1 cellular context compared by ENCODE assay signal in genomic region chr6:29752451-29753308, GRCh38.
TF ChIP-seq lines count a peak whose summit lies in the region.

No MANE protein-coding gene starts in this region.

TF ChIP-seq in HepG2, 621 proteins besides CTCF, POLR2A, EP300 and RAD21 (continued from another document and continues in another):
- TF ChIP-seq ZNF883 (CRISPR knock-in tag; IDR thresholded peaks at IDR 0.05; ENCODE audit: not compliant biosample characterization) (peak; percentile 43), ADNP (CRISPR knock-in tag; IDR thresholded peaks at IDR 0.05) (0 out of 2 replicates have a peak, but pooled peaks have one; percentile 25), ZMYM3 (CRISPR knock-in tag; IDR thresholded peaks at IDR 0.05) (peak; percentile 66; the same call in 1 of the 2 replicates), CBX5 (CRISPR knock-in tag; IDR thresholded peaks at IDR 0.05; ENCODE audit: borderline replicate concordance) (peak; percentile 57; the same call in 1 of the 2 replicates), GABPA (IDR thresholded peaks at IDR 0.05; ENCODE audit: low read depth, low read length) (no peak), GABPA (CRISPR knock-in tag; IDR thresholded peaks at IDR 0.05; ENCODE audit: low read depth) (no peak), ZNF235 (CRISPR knock-in tag; IDR thresholded peaks at IDR 0.05; ENCODE audit: borderline replicate concordance) (no peak), ZNF484 (CRISPR knock-in tag; IDR thresholded peaks at IDR 0.05; ENCODE audit: borderline replicate concordance, low read depth) (no peak), KLF15 (CRISPR knock-in tag; IDR thresholded peaks at IDR 0.05; ENCODE audit: borderline replicate concordance) (no peak), ATAD3A (CRISPR knock-in tag; IDR thresholded peaks at IDR 0.05) (no peak), ZNF343 (CRISPR knock-in tag; IDR thresholded peaks at IDR 0.05) (no peak), ZNF547 (CRISPR knock-in tag; IDR thresholded peaks at IDR 0.05) (no peak), HMGXB3 (CRISPR knock-in tag; IDR thresholded peaks at IDR 0.05; ENCODE audit: borderline replicate concordance) (no peak; the same call in 1 of the 2 replicates), SNAPC5 (CRISPR knock-in tag; IDR thresholded peaks at IDR 0.05; ENCODE audit: borderline replicate concordance) (no peak), SPEN (CRISPR knock-in tag; IDR thresholded peaks at IDR 0.05; ENCODE audit: low read depth) (peak; percentile 59; the same call in 1 of the 2 replicates), RBM22 (optimal IDR thresholded peaks at IDR 0.05; ENCODE audit: low read length) (no peak), ZNF446 (CRISPR knock-in tag; IDR thresholded peaks at IDR 0.05) (no peak), SAFB2 (CRISPR knock-in tag; IDR thresholded peaks at IDR 0.05; ENCODE audit: borderline replicate concordance, low read depth) (no peak), ELF4 (CRISPR knock-in tag; IDR thresholded peaks at IDR 0.05; ENCODE audit: borderline replicate concordance) (no peak), KLF13 (CRISPR knock-in tag; IDR thresholded peaks at IDR 0.05) (no peak), NFATC3 (CRISPR knock-in tag; IDR thresholded peaks at IDR 0.05) (no peak), ATF2 (CRISPR knock-in tag; IDR thresholded peaks at IDR 0.05) (peak; percentile 70; the same call in 1 of the 2 replicates), DRAP1 (CRISPR knock-in tag; IDR thresholded peaks at IDR 0.05) (no peak; the same call in 1 of the 2 replicates), ZMYM4 (CRISPR knock-in tag; IDR thresholded peaks at IDR 0.05) (peak; percentile 85), ZNF768 (CRISPR knock-in tag; IDR thresholded peaks at IDR 0.05) (peak; percentile 80), CEBPB (IDR thresholded peaks at IDR 0.05; ENCODE audit: borderline replicate concordance, low read depth, low read length) (no peak), YY1 (IDR thresholded peaks at IDR 0.05; ENCODE audit: insufficient read depth, insufficient replicate concordance, low read depth, low read length) (peak; percentile 47), ZNF792 (CRISPR knock-in tag; IDR thresholded peaks at IDR 0.05) (peak; percentile 33; the same call in 1 of the 2 replicates), ARNT2 (CRISPR knock-in tag; IDR thresholded peaks at IDR 0.05; ENCODE audit: low read depth) (no peak), NKX3-1 (CRISPR knock-in tag; IDR thresholded peaks at IDR 0.05) (no peak; the same call in 1 of the 2 replicates), ZNF772 (CRISPR knock-in tag; IDR thresholded peaks at IDR 0.05) (no peak), ZNF205 (CRISPR knock-in tag; IDR thresholded peaks at IDR 0.05) (peak; percentile 65; the same call in 1 of the 2 replicates), ZNF441 (CRISPR knock-in tag; IDR thresholded peaks at IDR 0.05; ENCODE audit: borderline replicate concordance) (no peak), SIX4 (CRISPR knock-in tag; IDR thresholded peaks at IDR 0.05) (no peak), TOE1 (CRISPR knock-in tag; IDR thresholded peaks at IDR 0.05) (no peak), ZNF44 (CRISPR knock-in tag; IDR thresholded peaks at IDR 0.05) (no peak), GTF2F1 (IDR thresholded peaks at IDR 0.05; ENCODE audit: low read length) (no peak), MZF1 (CRISPR knock-in tag; IDR thresholded peaks at IDR 0.05; ENCODE audit: borderline replicate concordance) (no peak), ZBTB14 (CRISPR knock-in tag; IDR thresholded peaks at IDR 0.05) (no peak), TEAD3 (CRISPR knock-in tag; optimal IDR thresholded peaks at IDR 0.05; ENCODE audit: borderline replicate concordance) (peak; percentile 91)
- TF ChIP-seq, protein P1, sequence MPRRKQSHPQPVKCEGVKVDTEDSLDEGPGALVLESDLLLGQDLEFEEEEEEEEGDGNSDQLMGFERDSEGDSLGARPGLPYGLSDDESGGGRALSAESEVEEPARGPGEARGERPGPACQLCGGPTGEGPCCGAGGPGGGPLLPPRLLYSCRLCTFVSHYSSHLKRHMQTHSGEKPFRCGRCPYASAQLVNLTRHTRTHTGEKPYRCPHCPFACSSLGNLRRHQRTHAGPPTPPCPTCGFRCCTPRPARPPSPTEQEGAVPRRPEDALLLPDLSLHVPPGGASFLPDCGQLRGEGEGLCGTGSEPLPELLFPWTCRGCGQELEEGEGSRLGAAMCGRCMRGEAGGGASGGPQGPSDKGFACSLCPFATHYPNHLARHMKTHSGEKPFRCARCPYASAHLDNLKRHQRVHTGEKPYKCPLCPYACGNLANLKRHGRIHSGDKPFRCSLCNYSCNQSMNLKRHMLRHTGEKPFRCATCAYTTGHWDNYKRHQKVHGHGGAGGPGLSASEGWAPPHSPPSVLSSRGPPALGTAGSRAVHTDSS (CRISPR knock-in tag; conservative IDR thresholded peaks at IDR 0.05), result no peak
- TF ChIP-seq, protein P2, sequence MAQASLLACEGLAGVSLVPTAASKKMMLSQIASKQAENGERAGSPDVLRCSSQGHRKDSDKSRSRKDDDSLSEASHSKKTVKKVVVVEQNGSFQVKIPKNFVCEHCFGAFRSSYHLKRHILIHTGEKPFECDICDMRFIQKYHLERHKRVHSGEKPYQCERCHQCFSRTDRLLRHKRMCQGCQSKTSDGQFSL (CRISPR knock-in tag; IDR thresholded peaks at IDR 0.05), result 0 out of 2 replicates have a peak, but pooled peaks have one; percentile 41
- TF ChIP-seq, protein P3, sequence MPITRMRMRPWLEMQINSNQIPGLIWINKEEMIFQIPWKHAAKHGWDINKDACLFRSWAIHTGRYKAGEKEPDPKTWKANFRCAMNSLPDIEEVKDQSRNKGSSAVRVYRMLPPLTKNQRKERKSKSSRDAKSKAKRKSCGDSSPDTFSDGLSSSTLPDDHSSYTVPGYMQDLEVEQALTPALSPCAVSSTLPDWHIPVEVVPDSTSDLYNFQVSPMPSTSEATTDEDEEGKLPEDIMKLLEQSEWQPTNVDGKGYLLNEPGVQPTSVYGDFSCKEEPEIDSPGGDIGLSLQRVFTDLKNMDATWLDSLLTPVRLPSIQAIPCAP (CRISPR knock-in tag; IDR thresholded peaks at IDR 0.05; ENCODE audit: low read depth), result no peak
- TF ChIP-seq, protein P4, sequence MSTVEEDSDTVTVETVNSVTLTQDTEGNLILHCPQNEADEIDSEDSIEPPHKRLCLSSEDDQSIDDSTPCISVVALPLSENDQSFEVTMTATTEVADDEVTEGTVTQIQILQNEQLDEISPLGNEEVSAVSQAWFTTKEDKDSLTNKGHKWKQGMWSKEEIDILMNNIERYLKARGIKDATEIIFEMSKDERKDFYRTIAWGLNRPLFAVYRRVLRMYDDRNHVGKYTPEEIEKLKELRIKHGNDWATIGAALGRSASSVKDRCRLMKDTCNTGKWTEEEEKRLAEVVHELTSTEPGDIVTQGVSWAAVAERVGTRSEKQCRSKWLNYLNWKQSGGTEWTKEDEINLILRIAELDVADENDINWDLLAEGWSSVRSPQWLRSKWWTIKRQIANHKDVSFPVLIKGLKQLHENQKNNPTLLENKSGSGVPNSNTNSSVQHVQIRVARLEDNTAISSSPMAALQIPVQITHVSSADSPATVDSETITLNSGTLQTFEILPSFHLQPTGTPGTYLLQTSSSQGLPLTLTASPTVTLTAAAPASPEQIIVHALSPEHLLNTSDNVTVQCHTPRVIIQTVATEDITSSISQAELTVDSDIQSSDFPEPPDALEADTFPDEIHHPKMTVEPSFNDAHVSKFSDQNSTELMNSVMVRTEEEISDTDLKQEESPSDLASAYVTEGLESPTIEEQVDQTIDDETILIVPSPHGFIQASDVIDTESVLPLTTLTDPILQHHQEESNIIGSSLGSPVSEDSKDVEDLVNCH (CRISPR knock-in tag; IDR thresholded peaks at IDR 0.05), result no peak
- TF ChIP-seq, protein P5, sequence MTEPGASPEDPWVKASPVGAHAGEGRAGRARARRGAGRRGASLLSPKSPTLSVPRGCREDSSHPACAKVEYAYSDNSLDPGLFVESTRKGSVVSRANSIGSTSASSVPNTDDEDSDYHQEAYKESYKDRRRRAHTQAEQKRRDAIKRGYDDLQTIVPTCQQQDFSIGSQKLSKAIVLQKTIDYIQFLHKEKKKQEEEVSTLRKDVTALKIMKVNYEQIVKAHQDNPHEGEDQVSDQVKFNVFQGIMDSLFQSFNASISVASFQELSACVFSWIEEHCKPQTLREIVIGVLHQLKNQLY (CRISPR knock-in tag; IDR thresholded peaks at IDR 0.05), result 0 out of 2 replicates have a peak, but pooled peaks have one; percentile 31
- TF ChIP-seq, protein P6, sequence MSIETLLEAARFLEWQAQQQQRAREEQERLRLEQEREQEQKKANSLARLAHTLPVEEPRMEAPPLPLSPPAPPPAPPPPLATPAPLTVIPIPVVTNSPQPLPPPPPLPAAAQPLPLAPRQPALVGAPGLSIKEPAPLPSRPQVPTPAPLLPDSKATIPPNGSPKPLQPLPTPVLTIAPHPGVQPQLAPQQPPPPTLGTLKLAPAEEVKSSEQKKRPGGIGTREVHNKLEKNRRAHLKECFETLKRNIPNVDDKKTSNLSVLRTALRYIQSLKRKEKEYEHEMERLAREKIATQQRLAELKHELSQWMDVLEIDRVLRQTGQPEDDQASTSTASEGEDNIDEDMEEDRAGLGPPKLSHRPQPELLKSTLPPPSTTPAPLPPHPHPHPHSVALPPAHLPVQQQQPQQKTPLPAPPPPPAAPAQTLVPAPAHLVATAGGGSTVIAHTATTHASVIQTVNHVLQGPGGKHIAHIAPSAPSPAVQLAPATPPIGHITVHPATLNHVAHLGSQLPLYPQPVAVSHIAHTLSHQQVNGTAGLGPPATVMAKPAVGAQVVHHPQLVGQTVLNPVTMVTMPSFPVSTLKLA (IDR thresholded peaks at IDR 0.05), result no peak
- TF ChIP-seq, protein P7, sequence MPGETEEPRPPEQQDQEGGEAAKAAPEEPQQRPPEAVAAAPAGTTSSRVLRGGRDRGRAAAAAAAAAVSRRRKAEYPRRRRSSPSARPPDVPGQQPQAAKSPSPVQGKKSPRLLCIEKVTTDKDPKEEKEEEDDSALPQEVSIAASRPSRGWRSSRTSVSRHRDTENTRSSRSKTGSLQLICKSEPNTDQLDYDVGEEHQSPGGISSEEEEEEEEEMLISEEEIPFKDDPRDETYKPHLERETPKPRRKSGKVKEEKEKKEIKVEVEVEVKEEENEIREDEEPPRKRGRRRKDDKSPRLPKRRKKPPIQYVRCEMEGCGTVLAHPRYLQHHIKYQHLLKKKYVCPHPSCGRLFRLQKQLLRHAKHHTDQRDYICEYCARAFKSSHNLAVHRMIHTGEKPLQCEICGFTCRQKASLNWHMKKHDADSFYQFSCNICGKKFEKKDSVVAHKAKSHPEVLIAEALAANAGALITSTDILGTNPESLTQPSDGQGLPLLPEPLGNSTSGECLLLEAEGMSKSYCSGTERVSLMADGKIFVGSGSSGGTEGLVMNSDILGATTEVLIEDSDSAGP (CRISPR knock-in tag; IDR thresholded peaks at IDR 0.05; ENCODE audit: borderline replicate concordance), result peak; percentile 78
